26 cellular contexts compared by ENCODE assay signal in genomic region chr22:44555597-44555996, GRCh38.
"Had no signal": no experiment of that assay in that cellular context is flagged by ENCODE, and none has a peak within 500 bp of the region (broad histone marks: within the 10 kb centered on the region; RNA-seq: fewer than 3 reads in every experiment).

No MANE protein-coding gene starts in this region.

- H3K4me3 ChIP-seq: left lung, lower lobe of right lung, pancreas, prostate gland, spleen, tibial nerve, upper lobe of right lung had no signal

- H3K9me3 ChIP-seq: left lung, lower lobe of right lung, pancreas, prostate gland, spleen, upper lobe of right lung had no signal

- H3K27ac Mint-ChIP-seq: nephron; stimulated activated memory B cell treated with anti-CD40 and anti-IgM and Interleukin-4, amounts not matched to agents 10 μg/mL and 1 μg/mL and 100 μg/mL, for 72 hours had no signal

- H3K27me3 ChIP-seq: pancreas, tibial nerve had no signal

- H3K36me3 Mint-ChIP-seq: naive thymus-derived CD8-positive, alpha-beta T cell; stimulated activated memory B cell treated with anti-CD40 and anti-IgM and Interleukin-4, amounts not matched to agents 10 μg/mL and 1 μg/mL and 100 μg/mL, for 72 hours had no signal

- DNase-seq: hippocampal formation; kidney; mammary epithelial cell; mesenchymal stem cell; naive thymus-derived CD8-positive, alpha-beta T cell; nucleus accumbens; pancreas; retina; right cardiac atrium; small intestine; spleen; stimulated activated CD4-positive, alpha-beta T cell treated with anti-CD3 and anti-CD28 coated beads, Interleukin-4, amount 100 ng/mL, for 4 hours; stimulated activated CD8-positive, alpha-beta memory T cell treated with anti-CD3 and anti-CD28 coated beads, Interleukin-4, amount 100 ng/mL, for 48 hours; stimulated activated naive CD4-positive, alpha-beta T cell treated with Interleukin-2 at 50 U/mL for 16 hours; stimulated activated naive CD8-positive, alpha-beta T cell treated with anti-CD3 and anti-CD28 coated beads, Interleukin-15, amount 100 ng/mL, for 72 hours; substantia nigra had no signal

- H3K27ac ChIP-seq: left lung, lower lobe of right lung, pancreas, prostate gland, spleen, tibial nerve, upper lobe of right lung had no signal

- H3K4me3 Mint-ChIP-seq: naive thymus-derived CD8-positive, alpha-beta T cell; nephron; neural crest cell; stimulated activated memory B cell treated with anti-CD40 and anti-IgM and Interleukin-4, amounts not matched to agents 10 μg/mL and 1 μg/mL and 100 μg/mL, for 72 hours; stimulated activated naive CD8-positive, alpha-beta T cell treated with anti-CD3 and anti-CD28 coated beads, Interleukin-15, amount 100 ng/mL, for 72 hours had no signal

- ATAC-seq: left colon; left lung; lower lobe of right lung; naive thymus-derived CD8-positive, alpha-beta T cell; pancreas; right cardiac atrium; sciatic nerve; stimulated activated memory B cell treated with anti-CD40 and anti-IgM and Interleukin-4, amounts not matched to agents 10 μg/mL and 1 μg/mL and 100 μg/mL, for 72 hours; stimulated activated naive CD8-positive, alpha-beta T cell treated with anti-CD3 and anti-CD28 coated beads, Interleukin-15, amount 100 ng/mL, for 72 hours; upper lobe of right lung had no signal

- H3K4me1 ChIP-seq: lower lobe of right lung, pancreas, upper lobe of right lung had no signal

- H3K9me3 Mint-ChIP-seq: naive thymus-derived CD8-positive, alpha-beta T cell; stimulated activated naive CD8-positive, alpha-beta T cell treated with anti-CD3 and anti-CD28 coated beads, Interleukin-15, amount 100 ng/mL, for 72 hours had no signal

- H3K36me3 ChIP-seq: left lung, lower lobe of right lung, pancreas, prostate gland, spleen, tibial nerve, upper lobe of right lung had no signal
